9 cellular contexts compared by ENCODE assay signal in the genomic region with DNA sequence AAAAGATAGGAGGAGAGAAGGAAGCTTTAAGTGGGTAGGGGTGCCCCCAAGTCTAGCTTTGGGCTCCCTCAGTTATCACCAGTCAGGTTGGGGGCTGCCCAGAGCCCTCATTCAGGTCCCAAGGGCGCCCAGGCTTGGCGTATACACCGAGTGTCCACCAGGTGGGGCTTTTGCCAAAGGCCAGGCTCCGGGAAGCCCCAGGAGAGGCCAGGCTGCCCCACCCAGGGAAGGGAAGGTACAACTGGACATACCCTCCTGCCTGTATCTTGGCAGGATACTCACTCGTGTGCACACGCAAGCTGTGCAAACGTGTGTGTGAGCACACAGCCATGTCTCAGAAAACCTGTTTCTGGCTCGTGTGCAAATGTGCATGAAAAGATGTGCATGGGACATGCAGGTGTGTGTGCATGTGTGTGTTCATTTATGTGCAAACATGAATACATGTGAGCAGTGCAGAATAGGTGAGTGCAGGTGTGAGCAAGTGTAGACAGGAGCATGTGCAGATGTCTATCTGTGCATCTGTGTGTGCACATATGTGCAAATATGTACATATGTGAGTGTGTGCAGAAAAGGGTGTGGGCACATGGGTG. TPM values are rescaled to one million over a fixed set of nuclear protein-coding genes. Genes with fewer than 3 reads are reported as not detected.
DNase-seq lines count a peak whose midpoint lies in the region; ATAC-seq and TF ChIP-seq lines count a peak whose summit lies in the region.
"Had no signal": no experiment of that assay in that cellular context is flagged by ENCODE, and none has a peak within 500 bp of the region (broad histone marks: within the 10 kb centered on the region; RNA-seq: fewer than 3 reads in every experiment).

No MANE protein-coding gene starts in this region.

- peak; percentile 69 to 71 for ATAC-seq in activated naive CD4-positive, alpha-beta T cell treated with anti-CD3 and anti-CD28 coated beads, Interleukin-2, amount 50 U/mL, for 72 hours
- ATAC-seq in GM19328 (IDR thresholded peaks at IDR 0.05; ENCODE audit: unreplicated experiment): no peak

- H3K27ac ChIP-seq in CD8-positive, alpha-beta memory T cell (ENCODE audit: low read depth, low read length): no peak overlapping the region
- H3K27ac ChIP-seq in SJCRH30: no peak overlapping the region
- H3K27ac ChIP-seq: SK-N-MC had no signal

- DNase-seq in CD8-positive, alpha-beta memory T cell: peak; percentile 12 to 56 (median 27)
- peak; percentile 81 for DNase-seq in HEK293T (ENCODE audit: extremely low spot score)
- peak; percentile 43 to 59 for DNase-seq in SJCRH30
- peak in 1 of 2 donors; percentile 61 for DNase-seq in activated naive CD4-positive, alpha-beta T cell treated with anti-CD3 and anti-CD28 coated beads, Interleukin-2, amount 50 U/mL, for 72 hours (ENCODE audit: low spot score in 2 of 2)
- DNase-seq in hypothalamus (lab: John Stamatoyannopoulos, UW): peak in 27 of 51 donors; percentile 2 to 43 (median 17)
- DNase-seq in stimulated activated CD4-positive, alpha-beta T cell treated with anti-CD3 and anti-CD28 coated beads, Interleukin-1b, Interleukin-23, amount 100 ng/mL, for 48 hours: peak; percentile 37
- DNase-seq in NCI-H510A treated with DMSO at 0.1 percent for 48 hours (lab: John Stamatoyannopoulos, UW): no peak

- H3K36me3 Mint-ChIP-seq in CD8-positive, alpha-beta memory T cell: no peaks in the 10 kb centered on the region
- H3K36me3 Mint-ChIP-seq in activated naive CD4-positive, alpha-beta T cell treated with anti-CD3 and anti-CD28 coated beads, Interleukin-2, amount 50 U/mL, for 72 hours: no peaks in the 10 kb centered on the region

- peaks cover 20 to 68% of the 10 kb centered on the region in 2 donors for H3K27me3 Mint-ChIP-seq in CD8-positive, alpha-beta memory T cell

- POLR2A ChIA-PET in CD8-positive, alpha-beta memory T cell (lab: Charles Lee): no interaction called here
- POLR2A ChIA-PET in HEK293T (lab: Yijun Ruan, JAX): no interaction called here

- CTCF ChIA-PET in CD8-positive, alpha-beta memory T cell (lab: Charles Lee): interaction anchor here (1.0 to 1.4 kb wide), 2 partner anchors 16 to 292 kb away, joined by 3 to 5 read pairs; no protein-coding TSS in a partner anchor
- CTCF ChIA-PET in HEK293T (lab: Yijun Ruan, JAX): no interaction called here

- no peaks in the 10 kb centered on the region for H3K27me3 ChIP-seq in CD8-positive, alpha-beta memory T cell (ENCODE audit: insufficient read depth, low read length, poor library complexity, severe bottlenecking)
- H3K27me3 ChIP-seq in SJCRH30: no peaks in the 10 kb centered on the region

- H3K4me3 Mint-ChIP-seq in CD8-positive, alpha-beta memory T cell: no peak overlapping the region

- no peaks in the 10 kb centered on the region for H3K4me1 ChIP-seq in CD8-positive, alpha-beta memory T cell (ENCODE audit: insufficient read depth, low read length)
- no peaks in the 10 kb centered on the region for H3K4me1 ChIP-seq in SJCRH30

- peak overlapping the region in 1 of 8 donors; percentile 46 for H3K27ac Mint-ChIP-seq in CD8-positive, alpha-beta memory T cell
- peak overlapping the region in 1 of 2 donors; percentile 2 for H3K27ac Mint-ChIP-seq in activated naive CD4-positive, alpha-beta T cell treated with anti-CD3 and anti-CD28 coated beads, Interleukin-2, amount 50 U/mL, for 72 hours

- H3K9me3 Mint-ChIP-seq in CD8-positive, alpha-beta memory T cell: no peaks in the 10 kb centered on the region
- H3K9me3 Mint-ChIP-seq in activated naive CD4-positive, alpha-beta T cell treated with anti-CD3 and anti-CD28 coated beads, Interleukin-2, amount 50 U/mL, for 72 hours: no peaks in the 10 kb centered on the region

- no peaks in the 10 kb centered on the region for H3K36me3 ChIP-seq in CD8-positive, alpha-beta memory T cell (ENCODE audit: insufficient read depth, low read length)
- H3K36me3 ChIP-seq in SJCRH30: no peaks in the 10 kb centered on the region

- peaks cover 2 to 3% (median 3%) of the 10 kb centered on the region in 3 donors for H3K4me1 Mint-ChIP-seq in CD8-positive, alpha-beta memory T cell

- no peaks in the 10 kb centered on the region for H3K9me3 ChIP-seq in CD8-positive, alpha-beta memory T cell (ENCODE audit: low read length)
- no peaks in the 10 kb centered on the region for H3K9me3 ChIP-seq in SJCRH30 (replicated peaks)

- no peak overlapping the region for H3K4me3 ChIP-seq in CD8-positive, alpha-beta memory T cell (ENCODE audit: low read length)
- H3K4me3 ChIP-seq in SJCRH30: no peak overlapping the region
- H3K4me3 ChIP-seq: SK-N-MC had no signal

TF ChIP-seq in HEK293T, 16 proteins besides CTCF, POLR2A, EP300 and RAD21:
- no peak for TF ChIP-seq FOXM1 (IDR thresholded peaks at IDR 0.05; ENCODE audit: borderline replicate concordance)
- TF ChIP-seq ZNF384 (IDR thresholded peaks at IDR 0.05): no peak
- TF ChIP-seq PKNOX1 (IDR thresholded peaks at IDR 0.05): no peak
- TF ChIP-seq SUZ12 (IDR thresholded peaks at IDR 0.05): no peak
- no peak for TF ChIP-seq CTBP1 (IDR thresholded peaks at IDR 0.05; ENCODE audit: borderline replicate concordance)
- no peak for TF ChIP-seq TARDBP (IDR thresholded peaks at IDR 0.05)
- TF ChIP-seq FOXK2 (IDR thresholded peaks at IDR 0.05): no peak
- TF ChIP-seq FOXA1 (IDR thresholded peaks at IDR 0.05): no peak
- TF ChIP-seq HDGF (IDR thresholded peaks at IDR 0.05; ENCODE audit: borderline replicate concordance): no peak
- TF ChIP-seq ARNT (IDR thresholded peaks at IDR 0.05): no peak

RNA-seq across cellular contexts. Expression of gene CUX2, which starts 9.7 kb away (rescaled TPM):
- not detected for total RNA-seq in CD8-positive, alpha-beta memory T cell
- not detected for polyA plus RNA-seq in CD8-positive, alpha-beta memory T cell
- 0.03 TPM in 1 of 2 replicates, not detected in the other for total RNA-seq in SJCRH30 (2014; rRNA removed; shearing (Covaris generic))
- under 1 TPM in 1 of 2 donors, not detected in 1; 0.29 TPM for total RNA-seq in activated naive CD4-positive, alpha-beta T cell treated with anti-CD3 and anti-CD28 coated beads, Interleukin-2, amount 50 U/mL, for 72 hours
